Comparison of ENCODE assay signal across 16 cellular contexts in the genomic region with DNA sequence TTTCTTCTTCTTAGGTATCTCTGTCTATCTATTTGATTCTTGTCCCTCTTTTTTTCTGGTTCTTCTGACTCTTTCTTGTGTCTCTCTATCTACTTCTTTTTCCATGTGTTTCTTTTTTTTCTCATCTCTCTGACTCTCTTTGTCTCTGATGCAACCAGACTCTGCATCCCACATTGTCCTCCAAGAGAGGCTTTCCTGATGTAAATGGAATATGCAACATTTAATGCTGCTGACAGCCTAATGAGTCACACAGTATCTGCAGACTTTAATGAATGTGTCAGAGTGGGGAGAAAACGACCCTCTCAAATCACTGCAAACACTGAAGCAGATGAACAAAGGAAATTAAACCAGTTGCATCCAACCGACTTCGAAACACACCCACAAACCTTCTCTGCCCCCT.
A peak's percentile ranks its signal among the peaks of the same experiment; 100 is the strongest.
DNase-seq lines count a peak whose midpoint lies in the region; ATAC-seq and TF ChIP-seq lines count a peak whose summit lies in the region.
"Had no signal": no experiment of that assay in that cellular context is flagged by ENCODE, and none has a peak within 500 bp of the region (broad histone marks: within the 10 kb centered on the region; RNA-seq: fewer than 3 reads in every experiment).

No MANE protein-coding gene starts in this region.

- no peak for TF ChIP-seq CTCF in fibroblast of pulmonary artery (IDR thresholded peaks at IDR 0.05; ENCODE audit: low read length, missing control alignments)

- ATAC-seq in HG02981 (IDR thresholded peaks at IDR 0.05; ENCODE audit: unreplicated experiment) (no peak), GM18873 (IDR thresholded peaks at IDR 0.05; ENCODE audit: low FRiP score, unreplicated experiment) (no peak)

- DNase-seq in A172 (ENCODE audit: low spot score) (peak; percentile 6), GM04503 (ENCODE audit: low read depth) (peak; percentile 33), amniotic epithelial cell (ENCODE audit: low read depth) (peak; percentile 22), fibroblast of pulmonary artery (ENCODE audit: low read depth) (peak; percentile 56), NCI-H2227 (lab: John Stamatoyannopoulos, UW; ENCODE audit: unreplicated experiment) (no peak)
- no peak for DNase-seq in activated T-cell treated with anti-CD3 and anti-CD28 coated beads, Interleukin-2, amount 50 U/mL, for 48 hours
- DNase-seq: activated T-cell treated with anti-CD3 and anti-CD28 coated beads, Interleukin-2, amount 50 U/mL, for 1 hour; COR-L47; GF-D8; mesendoderm; NCI-H1092; NCI-H774; stomach had no signal

- no peak overlapping the region for H3K4me3 ChIP-seq in fibroblast of pulmonary artery (replicated peaks; ENCODE audit: low read depth, low read length)
- H3K4me3 ChIP-seq: right atrium auricular region, stomach had no signal

Comparison
In these comparisons a context has a peak if more than half of its experiments do, and no peak if none do; other contexts are left out.
1. DNase-seq: peak in A172 (single experiment), GM04503 (single experiment), amniotic epithelial cell (single experiment) and fibroblast of pulmonary artery (single experiment); none in activated T-cell treated with anti-CD3 and anti-CD28 coated beads, Interleukin-2, amount 50 U/mL, for 48 hours (0 of 2) and NCI-H2227 (single experiment).